8 cellular contexts compared by ENCODE assay signal in genomic region chr13:27270594-27271520, GRCh38. TPM values are rescaled to one million over a fixed set of nuclear protein-coding genes. Genes with fewer than 3 reads are reported as not detected.
DNase-seq lines count a peak whose midpoint lies in the region; ATAC-seq, FAIRE-seq and TF ChIP-seq lines count a peak whose summit lies in the region.

RASL11A (plus strand) TSS chr13:27270830; CDS start chr13:27270945, 115 bp downstream.

- H3K27me3 ChIP-seq in SK-N-SH (ENCODE audit: insufficient read depth): no peaks in the 10 kb centered on the region
- H3K27me3 ChIP-seq in pancreas: no peaks in the 10 kb centered on the region
- H3K27me3 ChIP-seq in thyroid gland: no peaks in the 10 kb centered on the region

- no peak for TF ChIP-seq EP300 in SK-N-SH (IDR thresholded peaks at IDR 0.05; ENCODE audit: borderline replicate concordance in 1 of 2, low read depth in 1 of 2, low read length in 1 of 2)

- no peak for FAIRE-seq in pancreas (lab: Jason Lieb, UNC)

- intact Hi-C loops in Right ventricle myocardium inferior (cut with DNase I) (loop anchor here (1.0 to 5.0 kb wide), 2 partner anchors 20 to 86 kb away; partner anchors contain the start of gene RPL21), pancreas (cut with DNase I) (no loop called here), thyroid gland (cut with DNase I) (loop anchor here (5.0 kb wide), 1 partner anchor 99 kb away; the partner anchor contains the start of gene USP12)

- TF ChIP-seq RAD21 in SK-N-SH (IDR thresholded peaks at IDR 0.05; ENCODE audit: low read length): no peak

- H3K36me3 ChIP-seq in SK-N-SH (replicated peaks in 1 of 2; ENCODE audit: control insufficient read depth in 1 of 2, insufficient read depth in 2 of 2, low read length in 1 of 2) (no peaks in the 10 kb centered on the region), pancreas (no peaks in the 10 kb centered on the region), thyroid gland (no peaks in the 10 kb centered on the region)

- ATAC-seq in GM21619 (IDR thresholded peaks at IDR 0.05; ENCODE audit: unreplicated experiment): peak; percentile 87
- ATAC-seq in Right ventricle myocardium inferior: peak; percentile 96
- ATAC-seq in pancreas: peak; percentile 93 to 97 (median 94)

- no peaks in the 10 kb centered on the region for H3K9me2 ChIP-seq in SK-N-SH

- H3K9ac ChIP-seq in SK-N-SH: peak within 1 kb of the TSS; percentile 65

- peak within 1 kb of the TSS; percentile 80 to 84 for H3K4me3 ChIP-seq in SK-N-SH (ENCODE audit: low read depth in 2 of 2, low read length in 1 of 2)
- H3K4me3 ChIP-seq in pancreas: peak within 1 kb of the TSS; percentile 73 to 83 (median 74)
- H3K4me3 ChIP-seq in thyroid gland (replicated peaks in 1 of 3): peak within 1 kb of the TSS; percentile 53 to 72 (median 54)

- H3K27ac ChIP-seq in SK-N-SH (ENCODE audit: low read depth in 2 of 2, low read length in 1 of 2) (peak within 1 kb of the TSS; percentile 64 to 71), pancreas (peak within 1 kb of the TSS; percentile 71 to 90 (median 81)), thyroid gland (peak within 1 kb of the TSS; percentile 86 to 90 (median 88))

- peak within 1 kb of the TSS; percentile 95 for H3K4me2 ChIP-seq in SK-N-SH

- no peaks in the 10 kb centered on the region for H3K9me3 ChIP-seq in SK-N-SH
- H3K9me3 ChIP-seq in pancreas: no peaks in the 10 kb centered on the region
- H3K9me3 ChIP-seq in thyroid gland: no peaks in the 10 kb centered on the region

- TF ChIP-seq POLR2A in thyroid gland (IDR thresholded peaks at IDR 0.05): peak; percentile 46 to 88

- TF ChIP-seq CTCF in SK-N-SH (IDR thresholded peaks at IDR 0.05) (peak; percentile 93), pancreas (IDR thresholded peaks at IDR 0.05) (peak; percentile 86 to 99 (median 96)), thyroid gland (IDR thresholded peaks at IDR 0.05) (peak; percentile 55 to 98 (median 90))

- H3K4me1 ChIP-seq in SK-N-SH (ENCODE audit: control insufficient read depth in 1 of 2, insufficient read depth in 2 of 2, low read depth in 1 of 2, low read length in 1 of 2) (peaks cover 6 to 14% of the 10 kb centered on the region in 2 experiments; a peak in 1 of 4 replicates), pancreas (peaks cover 4 to 14% (median 13%) of the 10 kb centered on the region in 3 donors), thyroid gland (peaks cover 0 to 4% of the 10 kb centered on the region in 2 donors)

- POLR2A ChIA-PET in SK-N-SH (lab: Yijun Ruan, JAX): interaction anchor here (1.0 to 1.2 kb wide), 2 partner anchors 15 to 1049 kb away, joined by 3 to 4 read pairs; partner anchors contain the start of gene RNF6

- no peaks in the 10 kb centered on the region for H4K20me1 ChIP-seq in SK-N-SH (ENCODE audit: insufficient read depth)

- H2AFZ ChIP-seq in SK-N-SH (ENCODE audit: low read depth): peak within 1 kb of the TSS; percentile 95; the same call in 1 of the 2 replicates

- DNase-seq in GDM1 (lab: John Stamatoyannopoulos, UW): peak; percentile 72
- DNase-seq in KBM-7: peak; percentile 88
- DNase-seq in SK-N-SH: peak; percentile 92
- peak; percentile 49 for DNase-seq in activated naive CD8-positive, alpha-beta T cell treated with anti-CD3 and anti-CD28 coated beads, Interleukin-2, amount 50 U/mL, for 16 hours (ENCODE audit: low read depth, low spot score)
- peak; percentile 93 for DNase-seq in Right ventricle myocardium inferior (ENCODE audit: missing footprints)
- peak; percentile 81 to 93 (median 84) for DNase-seq in pancreas
- peak; percentile 80 for DNase-seq in thyroid gland

- H3F3A ChIP-seq in SK-N-SH (replicated peaks; ENCODE audit: insufficient read depth): peaks cover 18% of the 10 kb centered on the region

- no peaks in the 10 kb centered on the region for H3K79me2 ChIP-seq in SK-N-SH (ENCODE audit: insufficient read depth)

- in situ Hi-C loops in KBM-7 (cut with MboI; ENCODE audit: low pct_unique_long_range_greater_than_20kb, low sequenced_read_pairs): no loop called here

- CTCF ChIA-PET in SK-N-SH (lab: Yijun Ruan, JAX): interaction anchor here (0.6 to 2.2 kb wide), 28 partner anchors 8 to 715 kb away, joined by 3 to 20 read pairs (median 3); partner anchors contain the start of gene RPL21

- 4% methylated on average over 31 of the region's 99 CpGs for WGBS in SK-N-SH (ENCODE audit: low lambda C conversion rate)
- 0% methylated on average over 84 to 99 of the region's 99 CpGs for WGBS in pancreas, 2 donors
- 1% methylated on average over 41 to 54 of the region's 99 CpGs for WGBS in thyroid gland, 2 donors

TF ChIP-seq in SK-N-SH, 30 proteins besides CTCF, POLR2A, EP300 and RAD21 (continues in another document):
- no peak for TF ChIP-seq YY1 (IDR thresholded peaks at IDR 0.05; ENCODE audit: low read depth)
- TF ChIP-seq TCF12 (IDR thresholded peaks at IDR 0.05): no peak
- TF ChIP-seq ZBTB33 (IDR thresholded peaks at IDR 0.05; ENCODE audit: borderline replicate concordance, low read depth): no peak
- 0 out of 2 replicates have a peak, but pooled peaks have one; percentile 17 for TF ChIP-seq TAF1 (IDR thresholded peaks at IDR 0.05; ENCODE audit: borderline replicate concordance, low read depth, low read length)
- TF ChIP-seq JUND (IDR thresholded peaks at IDR 0.05): no peak
- no peak for TF ChIP-seq NRF1 (IDR thresholded peaks at IDR 0.05; ENCODE audit: low read depth, low read length)
- no peak for TF ChIP-seq TEAD4 (IDR thresholded peaks at IDR 0.05; ENCODE audit: borderline replicate concordance, insufficient read depth)
- TF ChIP-seq MXI1 (IDR thresholded peaks at IDR 0.05; ENCODE audit: low read depth, low read length): peak; percentile 74
- TF ChIP-seq SMC3 (IDR thresholded peaks at IDR 0.05; ENCODE audit: low read depth, low read length): no peak
- TF ChIP-seq USF1 (IDR thresholded peaks at IDR 0.05; ENCODE audit: borderline replicate concordance, low read depth): no peak
- peak; percentile 55; the same call in 1 of the 2 replicates for TF ChIP-seq POLR2AphosphoS5 (IDR thresholded peaks at IDR 0.05; ENCODE audit: low read depth, low read length)
- TF ChIP-seq RFX5 (IDR thresholded peaks at IDR 0.05; ENCODE audit: low read length): no peak
- TF ChIP-seq MEF2A (IDR thresholded peaks at IDR 0.05; ENCODE audit: borderline replicate concordance, low read depth): no peak
- TF ChIP-seq PBX3 (IDR thresholded peaks at IDR 0.05): no peak
- no peak for TF ChIP-seq CHD2 (IDR thresholded peaks at IDR 0.05; ENCODE audit: low read length, partially characterized antibody)
- no peak for TF ChIP-seq GATA2 (CRISPR knock-in tag; IDR thresholded peaks at IDR 0.05)
- TF ChIP-seq FOSL2 (IDR thresholded peaks at IDR 0.05; ENCODE audit: borderline replicate concordance, low read depth): no peak
- no peak for TF ChIP-seq USF2 (IDR thresholded peaks at IDR 0.05; ENCODE audit: borderline replicate concordance, low read depth, low read length)
- no peak for TF ChIP-seq SIN3A (IDR thresholded peaks at IDR 0.05; ENCODE audit: borderline replicate concordance, low read depth, low read length)
- no peak for TF ChIP-seq GABPA (IDR thresholded peaks at IDR 0.05; ENCODE audit: low read depth)
- no peak for TF ChIP-seq RCOR1 (IDR thresholded peaks at IDR 0.05; ENCODE audit: low read length)
- TF ChIP-seq ELF1 (IDR thresholded peaks at IDR 0.05): no peak

RNA-seq across cellular contexts. Expression of gene RASL11A, which starts in this region (rescaled TPM):
- 1.2 and 2.7 TPM in 2 replicates for polyA plus RNA-seq in SK-N-SH (2012; rRNA removed)
- 1.2 and 1.6 TPM in 2 replicates for polyA plus RNA-seq in SK-N-SH (2012; cell fraction: cytosol; rRNA removed)
- polyA plus RNA-seq in SK-N-SH (2012; cell fraction: nucleus; rRNA removed): 1.9 and 2.0 TPM in 2 replicates
- 10.6 TPM for total RNA-seq in Right ventricle myocardium inferior
- total RNA-seq in pancreas: 1 to 10 TPM; 1.4 to 5.1 (median 2.5) TPM
- 1 to 10 TPM; 4.1 to 6.6 TPM for polyA plus RNA-seq in pancreas
- 10 to 100 TPM; 10.7 to 29.7 (median 12.9) TPM for total RNA-seq in thyroid gland

Comparison
In these comparisons a context has a peak if more than half of its experiments do, and no peak if none do; other contexts are left out.
1. Peak in every context shown above with its lines: DNase-seq, ATAC-seq, H3K4me3 ChIP-seq and H3K27ac ChIP-seq.
2. intact Hi-C loops: an anchor here in Right ventricle myocardium inferior (1.0 to 5.0 kb wide) and thyroid gland (5.0 kb wide); none called in pancreas.